9 cellular contexts compared by ENCODE assay signal in genomic region chr1:162696286-162696862, GRCh38.
DNase-seq lines count a peak whose midpoint lies in the region; ATAC-seq, FAIRE-seq and TF ChIP-seq lines count a peak whose summit lies in the region.
"Had no signal": no experiment of that assay in that cellular context is flagged by ENCODE, and none has a peak within 500 bp of the region (broad histone marks: within the 10 kb centered on the region; RNA-seq: fewer than 3 reads in every experiment).

No MANE protein-coding gene starts in this region.

- peak in 2 of 4 donors; percentile 3 to 35 for TF ChIP-seq EP300 in sigmoid colon (IDR thresholded peaks at IDR 0.05)

- peaks cover 34% of the 10 kb centered on the region for H4K20me1 ChIP-seq in astrocyte (ENCODE audit: insufficient read depth, low read length)

- peak overlapping the region; percentile 36 for H3K9ac ChIP-seq in astrocyte (ENCODE audit: low read length)

- TF ChIP-seq CTCF in BJ (IDR thresholded peaks at IDR 0.05; ENCODE audit: insufficient read depth, low read depth, low read length), result no peak
- no peak for TF ChIP-seq CTCF in astrocyte (IDR thresholded peaks at IDR 0.05; ENCODE audit: insufficient read depth, low read depth, low read length)
- TF ChIP-seq CTCF in sigmoid colon (IDR thresholded peaks at IDR 0.05), result no peak

- no peak for TF ChIP-seq POLR2A in sigmoid colon (IDR thresholded peaks at IDR 0.05)

- peak overlapping the region; percentile 67 for H3K4me2 ChIP-seq in astrocyte (ENCODE audit: low read length)

- peak overlapping the region; percentile 12 for H2AFZ ChIP-seq in astrocyte (ENCODE audit: low read depth, low read length)

- H3K4me1 ChIP-seq in astrocyte (ENCODE audit: insufficient read depth, low read length) (peaks cover 20% of the 10 kb centered on the region), sigmoid colon (peaks cover 3 to 100% (median 85%) of the 10 kb centered on the region in 4 donors), small intestine (ENCODE audit: control insufficient read depth in 2 of 2, insufficient read depth in 1 of 2, low read depth in 1 of 2, low read length in 1 of 2) (peaks cover 0 to 7% of the 10 kb centered on the region in 2 donors)

- no peaks in the 10 kb centered on the region for H3K9me3 ChIP-seq in astrocyte (ENCODE audit: insufficient read depth, low read depth, low read length)
- H3K9me3 ChIP-seq in sigmoid colon, result no peaks in the 10 kb centered on the region
- no peaks in the 10 kb centered on the region for H3K9me3 ChIP-seq in small intestine (ENCODE audit: control insufficient read depth, low read depth)

- H3K4me3 Mint-ChIP-seq in astrocyte (ENCODE audit: unreplicated experiment), result peak overlapping the region; percentile 74
- H3K4me3 Mint-ChIP-seq: activated naive CD8-positive, alpha-beta T cell treated with anti-CD3 and anti-CD28 coated beads, Interleukin-2, amount 10 ng/mL, durations not matched to agents 7 days and 5 days had no signal

- CTCF ChIA-PET in BJ (lab: Yijun Ruan, JAX), result interaction anchor here (0.6 to 0.9 kb wide), 2 partner anchors 104 to 375 kb away, joined by 3 to 4 read pairs; no protein-coding TSS in a partner anchor

- FAIRE-seq in astrocyte (lab: Jason Lieb, UNC) (peak; percentile 13), small intestine (lab: Jason Lieb, UNC) (no peak)

- H3K27me3 Mint-ChIP-seq in astrocyte (ENCODE audit: low read depth, unreplicated experiment), result no peaks in the 10 kb centered on the region

- peaks cover 21% of the 10 kb centered on the region for H3K4me1 Mint-ChIP-seq in astrocyte (ENCODE audit: low read depth, unreplicated experiment)
- H3K4me1 Mint-ChIP-seq: activated naive CD8-positive, alpha-beta T cell treated with anti-CD3 and anti-CD28 coated beads, Interleukin-2, amount 10 ng/mL, durations not matched to agents 7 days and 5 days had no signal

- ATAC-seq in GM18858 (IDR thresholded peaks at IDR 0.05; ENCODE audit: unreplicated experiment), result no peak

- H3K4me3 ChIP-seq in BJ (ENCODE audit: low read depth, low read length) (no peak overlapping the region), astrocyte (ENCODE audit: insufficient read depth, low read depth, low read length) (peak overlapping the region; percentile 6), sigmoid colon (no peak overlapping the region), small intestine (ENCODE audit: low read depth in 1 of 2, low read length in 2 of 2) (no peak overlapping the region)

- peak overlapping the region; percentile 95 for H3K27ac Mint-ChIP-seq in astrocyte (ENCODE audit: unreplicated experiment)
- H3K27ac Mint-ChIP-seq: activated naive CD8-positive, alpha-beta T cell treated with anti-CD3 and anti-CD28 coated beads, Interleukin-2, amount 10 ng/mL, durations not matched to agents 7 days and 5 days had no signal

- H3K27me3 ChIP-seq in BJ (ENCODE audit: control insufficient read depth, insufficient read depth, low read length) (no peaks in the 10 kb centered on the region), astrocyte (ENCODE audit: insufficient read depth, low read length) (no peaks in the 10 kb centered on the region), sigmoid colon (no peaks in the 10 kb centered on the region), small intestine (ENCODE audit: control insufficient read depth in 2 of 2, insufficient read depth in 2 of 2, low read length in 2 of 2) (no peaks in the 10 kb centered on the region)

- H3K27ac ChIP-seq in astrocyte (ENCODE audit: low read depth, low read length), result peak overlapping the region; percentile 21
- H3K27ac ChIP-seq in sigmoid colon, result peak overlapping the region; percentile 67 to 90 (median 88)
- peak overlapping the region in 1 of 2 donors; percentile 76 for H3K27ac ChIP-seq in small intestine (ENCODE audit: low read depth in 1 of 2, low read length in 1 of 2)

- WGBS in sigmoid colon, 2 donors, result 53 to 57% methylated on average over 5 of the region's 5 CpGs
- 51 to 78% (median 68%) methylated on average over 5 of the region's 5 CpGs for WGBS in small intestine, 3 donors

- H3K9me3 Mint-ChIP-seq in astrocyte (ENCODE audit: unreplicated experiment), result no peaks in the 10 kb centered on the region
- H3K9me3 Mint-ChIP-seq: activated naive CD8-positive, alpha-beta T cell treated with anti-CD3 and anti-CD28 coated beads, Interleukin-2, amount 10 ng/mL, durations not matched to agents 7 days and 5 days had no signal

- peaks cover 3% of the 10 kb centered on the region for H3K36me3 Mint-ChIP-seq in astrocyte (ENCODE audit: low read depth, unreplicated experiment)
- H3K36me3 Mint-ChIP-seq: activated naive CD8-positive, alpha-beta T cell treated with anti-CD3 and anti-CD28 coated beads, Interleukin-2, amount 10 ng/mL, durations not matched to agents 7 days and 5 days had no signal

- intact Hi-C loops in sigmoid colon (cut with DNase I), result no loop called here

- peaks cover 2% of the 10 kb centered on the region; the same call in 1 of the 2 replicates for H3K36me3 ChIP-seq in BJ (ENCODE audit: control insufficient read depth, insufficient read depth, low read length)
- H3K36me3 ChIP-seq in astrocyte (ENCODE audit: insufficient read depth, low read length), result no peaks in the 10 kb centered on the region
- H3K36me3 ChIP-seq in sigmoid colon, result peaks cover 0 to 7% (median 0%) of the 10 kb centered on the region in 4 donors
- H3K36me3 ChIP-seq in small intestine (ENCODE audit: control insufficient read depth in 2 of 2, insufficient read depth in 2 of 2, low read length in 2 of 2), result no peaks in the 10 kb centered on the region

- DNase-seq in BJ (ENCODE audit: low read depth) (peak; percentile 53), NCI-H2029 (lab: John Stamatoyannopoulos, UW) (peak; percentile 91), astrocyte (ENCODE audit: low read depth) (peak; percentile 87), hypothalamus (lab: John Stamatoyannopoulos, UW) (peak in 31 of 51 donors; percentile 1 to 65 (median 24)), sigmoid colon (peak; percentile 95), small intestine (no peak), SKM-1 (lab: John Stamatoyannopoulos, UW; ENCODE audit: unreplicated experiment) (no peak)
- DNase-seq: activated naive CD8-positive, alpha-beta T cell treated with anti-CD3 and anti-CD28 coated beads, Interleukin-2, amount 10 ng/mL, durations not matched to agents 7 days and 5 days had no signal

- H3K79me2 ChIP-seq in astrocyte (ENCODE audit: insufficient read depth, low read length), result peaks cover 28% of the 10 kb centered on the region

- POLR2A ChIA-PET in BJ (lab: Charles Lee), result interaction anchor here (1.0 kb wide), 1 partner anchor 64 kb away, joined by 5 read pairs; the partner anchor contains the start of gene DDR2

Comparison
In these comparisons a context has a peak if more than half of its experiments do, and no peak if none do; other contexts are left out.
1. DNase-seq: peak in BJ (single experiment), NCI-H2029 (single experiment), astrocyte (single experiment), hypothalamus (31 of 51) and sigmoid colon (single experiment); none in small intestine (single experiment) and SKM-1 (single experiment).